In genomic region chr2:136389809-136390208, GRCh38 we compare ENCODE assay signal across 1 cellular context.
A peak's percentile ranks its signal among the peaks of the same experiment; 100 is the strongest.
TF ChIP-seq lines count a peak whose summit lies in the region.

No MANE protein-coding gene starts in this region.

TF ChIP-seq in GM12878, 131 proteins besides CTCF, POLR2A, EP300 and RAD21 (continued from another document and continues in another):
- TF ChIP-seq, protein P1, sequence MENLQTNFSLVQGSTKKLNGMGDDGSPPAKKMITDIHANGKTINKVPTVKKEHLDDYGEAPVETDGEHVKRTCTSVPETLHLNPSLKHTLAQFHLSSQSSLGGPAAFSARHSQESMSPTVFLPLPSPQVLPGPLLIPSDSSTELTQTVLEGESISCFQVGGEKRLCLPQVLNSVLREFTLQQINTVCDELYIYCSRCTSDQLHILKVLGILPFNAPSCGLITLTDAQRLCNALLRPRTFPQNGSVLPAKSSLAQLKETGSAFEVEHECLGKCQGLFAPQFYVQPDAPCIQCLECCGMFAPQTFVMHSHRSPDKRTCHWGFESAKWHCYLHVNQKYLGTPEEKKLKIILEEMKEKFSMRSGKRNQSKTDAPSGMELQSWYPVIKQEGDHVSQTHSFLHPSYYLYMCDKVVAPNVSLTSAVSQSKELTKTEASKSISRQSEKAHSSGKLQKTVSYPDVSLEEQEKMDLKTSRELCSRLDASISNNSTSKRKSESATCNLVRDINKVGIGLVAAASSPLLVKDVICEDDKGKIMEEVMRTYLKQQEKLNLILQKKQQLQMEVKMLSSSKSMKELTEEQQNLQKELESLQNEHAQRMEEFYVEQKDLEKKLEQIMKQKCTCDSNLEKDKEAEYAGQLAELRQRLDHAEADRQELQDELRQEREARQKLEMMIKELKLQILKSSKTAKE (IDR thresholded peaks at IDR 0.05; ENCODE audit: low read depth, poor library complexity, severe bottlenecking) = peak; percentile 86
- TF ChIP-seq ZNF274 (IDR thresholded peaks at IDR 0.05; ENCODE audit: insufficient read depth, insufficient read length) = no peak
- TF ChIP-seq BHLHE40 (IDR thresholded peaks at IDR 0.05; ENCODE audit: borderline replicate concordance in 1 of 2, low read depth in 2 of 2, low read length in 1 of 2) = peak; percentile 70; a peak in 2 of 4 replicates
- TF ChIP-seq NKRF (conservative IDR thresholded peaks at IDR 0.05) = no peak
- TF ChIP-seq ZBED1 (IDR thresholded peaks at IDR 0.05; ENCODE audit: borderline replicate concordance) = no peak
- peak; percentile 44 for TF ChIP-seq ATF7 (IDR thresholded peaks at IDR 0.05; ENCODE audit: low read depth)
- TF ChIP-seq ZNF24 (IDR thresholded peaks at IDR 0.05) = peak; percentile 49; the same call in 1 of the 2 replicates
- TF ChIP-seq HDAC6 (IDR thresholded peaks at IDR 0.05; ENCODE audit: unreplicated experiment) = no peak
- peak; percentile 74 for TF ChIP-seq CHD2 (IDR thresholded peaks at IDR 0.05; ENCODE audit: borderline replicate concordance, low read depth, low read length)
- peak; percentile 28 for TF ChIP-seq MEF2B (IDR thresholded peaks at IDR 0.05; ENCODE audit: partially characterized antibody, poor library complexity, severe bottlenecking)
- no peak for TF ChIP-seq ELK1 (IDR thresholded peaks at IDR 0.05; ENCODE audit: low read depth, low read length)
- TF ChIP-seq ZNF207 (IDR thresholded peaks at IDR 0.05; ENCODE audit: borderline replicate concordance) = 0 out of 2 replicates have a peak, but pooled peaks have one; percentile 19
- TF ChIP-seq IKZF1 (conservative IDR thresholded peaks at IDR 0.05) = peak; percentile 23; the same call in 1 of the 2 replicates
- 0 out of 2 replicates have a peak, but pooled peaks have one; percentile 10 for TF ChIP-seq ZNF592 (IDR thresholded peaks at IDR 0.05)
- TF ChIP-seq NR2F1 (conservative IDR thresholded peaks at IDR 0.05) = peak; percentile 68
- TF ChIP-seq TARDBP (IDR thresholded peaks at IDR 0.05; ENCODE audit: borderline replicate concordance) = no peak
- no peak for TF ChIP-seq ZNF384 (IDR thresholded peaks at IDR 0.05; ENCODE audit: borderline replicate concordance, low read depth, low read length)
- TF ChIP-seq MTA2 (IDR thresholded peaks at IDR 0.05; ENCODE audit: low read depth) = peak; percentile 67
- TF ChIP-seq SIN3A (IDR thresholded peaks at IDR 0.05; ENCODE audit: low read depth, low read length) = no peak
- TF ChIP-seq SMC3 (IDR thresholded peaks at IDR 0.05; ENCODE audit: borderline replicate concordance, low read length) = no peak
- TF ChIP-seq PKNOX1 (IDR thresholded peaks at IDR 0.05) = peak; percentile 60; the same call in 1 of the 2 replicates
- TF ChIP-seq, protein P2, sequence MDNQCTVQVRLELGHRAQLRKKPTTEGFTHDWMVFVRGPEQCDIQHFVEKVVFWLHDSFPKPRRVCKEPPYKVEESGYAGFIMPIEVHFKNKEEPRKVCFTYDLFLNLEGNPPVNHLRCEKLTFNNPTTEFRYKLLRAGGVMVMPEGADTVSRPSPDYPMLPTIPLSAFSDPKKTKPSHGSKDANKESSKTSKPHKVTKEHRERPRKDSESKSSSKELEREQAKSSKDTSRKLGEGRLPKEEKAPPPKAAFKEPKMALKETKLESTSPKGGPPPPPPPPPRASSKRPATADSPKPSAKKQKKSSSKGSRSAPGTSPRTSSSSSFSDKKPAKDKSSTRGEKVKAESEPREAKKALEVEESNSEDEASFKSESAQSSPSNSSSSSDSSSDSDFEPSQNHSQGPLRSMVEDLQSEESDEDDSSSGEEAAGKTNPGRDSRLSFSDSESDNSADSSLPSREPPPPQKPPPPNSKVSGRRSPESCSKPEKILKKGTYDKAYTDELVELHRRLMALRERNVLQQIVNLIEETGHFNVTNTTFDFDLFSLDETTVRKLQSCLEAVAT (IDR thresholded peaks at IDR 0.05) = peak; percentile 100
- TF ChIP-seq E4F1 (IDR thresholded peaks at IDR 0.05; ENCODE audit: borderline replicate concordance, partially characterized antibody) = peak; percentile 28
- no peak for TF ChIP-seq USF2 (IDR thresholded peaks at IDR 0.05; ENCODE audit: borderline replicate concordance, low read depth, low read length)
- TF ChIP-seq NR2C1 (IDR thresholded peaks at IDR 0.05) = peak; percentile 72
- peak; percentile 43; the same call in 1 of the 2 replicates for TF ChIP-seq HCFC1 (IDR thresholded peaks at IDR 0.05; ENCODE audit: low read length)
- TF ChIP-seq SRF (IDR thresholded peaks at IDR 0.05; ENCODE audit: low read depth in 2 of 2, low read length in 2 of 2) = peak in 1 of 2 experiments; percentile 90; a peak in 2 of 4 replicates
- no peak for TF ChIP-seq TAF1 (IDR thresholded peaks at IDR 0.05; ENCODE audit: borderline replicate concordance, low read depth, low read length)
- no peak for TF ChIP-seq CHD1 (IDR thresholded peaks at IDR 0.05; ENCODE audit: low read depth, low read length)
- peak; percentile 41; the same call in 1 of the 2 replicates for TF ChIP-seq RAD51 (IDR thresholded peaks at IDR 0.05)
- no peak for TF ChIP-seq RB1 (IDR thresholded peaks at IDR 0.05; ENCODE audit: borderline replicate concordance)
- TF ChIP-seq IKZF2 (IDR thresholded peaks at IDR 0.05) = peak; percentile 13 to 16; a peak in 1 of 4 replicates
- TF ChIP-seq BMI1 (IDR thresholded peaks at IDR 0.05; ENCODE audit: borderline replicate concordance) = no peak
- no peak for TF ChIP-seq MYB (IDR thresholded peaks at IDR 0.05; ENCODE audit: borderline replicate concordance, low read depth, low read length)
- TF ChIP-seq EGR1 (IDR thresholded peaks at IDR 0.05; ENCODE audit: borderline replicate concordance in 1 of 2, low read depth in 2 of 2, low read length in 2 of 2) = no peak
- TF ChIP-seq ZNF687 (IDR thresholded peaks at IDR 0.05) = peak; percentile 45; the same call in 1 of the 2 replicates
- peak; percentile 40; the same call in 1 of the 2 replicates for TF ChIP-seq DPF2 (IDR thresholded peaks at IDR 0.05)
- TF ChIP-seq SIX5 (IDR thresholded peaks at IDR 0.05; ENCODE audit: low read depth, low read length, severe bottlenecking) = no peak
